ENCODE assay signal across 28 cellular contexts in genomic region chr11:67538306-67538705, GRCh38. TPM values are rescaled to one million over a fixed set of nuclear protein-coding genes. Genes with fewer than 3 reads are reported as not detected.
"Had no signal": no experiment of that assay in that cellular context is flagged by ENCODE, and none has a peak within 500 bp of the region (broad histone marks: within the 10 kb centered on the region; RNA-seq: fewer than 3 reads in every experiment).

No MANE protein-coding gene starts in this region.

- H3K36me3 Mint-ChIP-seq: memory B cell had no signal

- H3K27ac Mint-ChIP-seq: activated B cell treated with CpG ODN at 0.5 μM for 24 hours; activated naive CD8-positive, alpha-beta T cell; activated T-helper 2 cell treated with anti-CD3 and anti-CD28 coated beads, Interferon-gamma antibody, Interleukin-2, Interleukin-4, amounts not matched to agents 10 μg/mL and 5 μg/mL and 100 μg/mL, durations not matched to agents 14 hours and 24 hours and 36 hours; memory B cell; T-helper 17 cell had no signal

- H3K4me3 Mint-ChIP-seq: activated B cell treated with CpG ODN at 0.5 μM for 24 hours; activated naive CD8-positive, alpha-beta T cell; activated T-cell treated with anti-CD3 and anti-CD28 coated beads, Interleukin-2, amount 50 U/mL, for 4 hours; memory B cell; T-helper 17 cell had no signal

- DNase-seq: activated B cell treated with CpG ODN at 0.5 μM for 24 hours; activated CD4-positive, alpha-beta T cell treated with anti-CD3 and anti-CD28 coated beads for 4 hours; activated CD4-positive, alpha-beta T cell treated with anti-CD3 and anti-CD28 coated beads, Interleukin-2, amount 50 U/mL, for 48 hours; activated CD8-positive, alpha-beta memory T cell treated with anti-CD3 and anti-CD28 coated beads, Interleukin-2, amount 50 U/mL, for 48 hours; activated naive CD4-positive, alpha-beta T cell; activated T-cell treated with anti-CD3 and anti-CD28 coated beads, Interleukin-2, amount 50 U/mL, for 4 hours; amniotic stem cell; erythroblast; head of caudate nucleus; hypothalamus; nucleus accumbens; right lobe of liver; stimulated activated CD4-positive, alpha-beta T cell treated with anti-CD3 and anti-CD28 coated beads, Interleukin-4, amount 100 ng/mL, for 24 hours; stimulated activated naive CD8-positive, alpha-beta T cell treated with anti-CD3 and anti-CD28 coated beads, Interleukin-15, Interleukin-2, amounts not matched to agents 100 U/mL and 50 U/mL, for 24 hours; substantia nigra; T-helper 17 cell; thyroid gland; upper lobe of right lung had no signal

- H3K4me1 Mint-ChIP-seq: activated B cell treated with CpG ODN at 0.5 μM for 24 hours, memory B cell, T-helper 17 cell had no signal

- H3K27me3 Mint-ChIP-seq: T-helper 17 cell had no signal

- H3K9me3 ChIP-seq: gastroesophageal sphincter, right lobe of liver, thyroid gland, upper lobe of right lung had no signal

- H3K4me3 ChIP-seq: breast epithelium, gastroesophageal sphincter, right lobe of liver, thyroid gland, upper lobe of right lung had no signal

- H3K36me3 ChIP-seq: breast epithelium, gastroesophageal sphincter, right lobe of liver, thyroid gland, upper lobe of right lung had no signal

- H3K4me1 ChIP-seq: breast epithelium, gastroesophageal sphincter, parathyroid adenoma, right lobe of liver, thyroid gland, upper lobe of right lung had no signal

- ATAC-seq: activated T-cell treated with anti-CD3 and anti-CD28 coated beads, Interleukin-2, amount 50 U/mL, for 4 hours; gastroesophageal sphincter; stimulated activated naive CD8-positive, alpha-beta T cell treated with anti-CD3 and anti-CD28 coated beads, Interleukin-15, Interleukin-2, amounts not matched to agents 100 U/mL and 50 U/mL, for 24 hours; T-helper 17 cell; upper lobe of right lung had no signal

RNA-seq across cellular contexts. Expression of gene CABP2, which starts 15.1 kb away (rescaled TPM):
- total RNA-seq: activated B cell treated with CpG ODN at 0.5 μM for 24 hours; activated CD8-positive, alpha-beta memory T cell treated with anti-CD3 and anti-CD28 coated beads for 36 hours; activated T-cell treated with anti-CD3 and anti-CD28 coated beads, Interleukin-2, amount 50 U/mL, for 4 hours; activated T-helper 2 cell treated with anti-CD3 and anti-CD28 coated beads, Interferon-gamma antibody, Interleukin-2, Interleukin-4, amounts not matched to agents 10 μg/mL and 5 μg/mL and 100 μg/mL, durations not matched to agents 14 hours and 24 hours and 36 hours; breast epithelium; chondrocyte; gastroesophageal sphincter; lower leg skin; myocyte; right lobe of liver; T-helper 17 cell; thyroid gland; upper lobe of right lung had no signal
